ENCODE assay signal across 9 cellular contexts in genomic region chr7:42493436-42494198, GRCh38.
DNase-seq lines count a peak whose midpoint lies in the region; ATAC-seq, FAIRE-seq and TF ChIP-seq lines count a peak whose summit lies in the region.
"Had no signal": no experiment of that assay in that cellular context is flagged by ENCODE, and none has a peak within 500 bp of the region (broad histone marks: within the 10 kb centered on the region; RNA-seq: fewer than 3 reads in every experiment).

No MANE protein-coding gene starts in this region.

- H3K36me3 Mint-ChIP-seq in T-helper 1 cell treated with Interleukin-12 subunit alpha and Interleukin-12 subunit beta and Interleukin-4 antibody, amounts not matched to agents 30 μg/mL and 1 μg/mL, for 36 hours (ENCODE audit: low read depth), result no peaks in the 10 kb centered on the region

- no TSS peak for BruUV-seq in K562 (replicated peaks; lab: Mats Ljungman, UMichigan)

- intact Hi-C loops in K562 (cut with micrococcal nuclease), result no loop called here
- intact Hi-C loops in sciatic nerve (cut with DNase I), result no loop called here

- no peaks in the 10 kb centered on the region for H4K20me1 ChIP-seq in K562 (replicated peaks; ENCODE audit: control insufficient read depth, insufficient read depth, low read length)

- no peaks in the 10 kb centered on the region for H3K79me2 ChIP-seq in K562 (ENCODE audit: control insufficient read depth, insufficient read depth, low read length)

- TF ChIP-seq EP300 in K562 (IDR thresholded peaks at IDR 0.05; ENCODE audit: low read length), result no peak

- H3K27me3 ChIP-seq in K562 (ENCODE audit: control insufficient read depth in 2 of 2, insufficient read depth in 2 of 2, low read length in 2 of 2) (peaks cover 0 to 7% of the 10 kb centered on the region in 2 experiments; a peak in 1 of 5 replicates), iPS DF 6.9 (ENCODE audit: control insufficient read depth, insufficient read depth, low read length) (no peaks in the 10 kb centered on the region)

- peak overlapping the region in 1 of 2 experiments; percentile 82; a peak in 2 of 4 replicates for H3K9ac ChIP-seq in K562 (ENCODE audit: insufficient read depth in 1 of 2, low read depth in 2 of 2, low read length in 2 of 2)

- no peaks in the 10 kb centered on the region for H3K9me1 ChIP-seq in K562 (ENCODE audit: control insufficient read depth, insufficient read depth, low read length)

- H3K4me3 Mint-ChIP-seq in T-helper 1 cell treated with Interleukin-12 subunit alpha and Interleukin-12 subunit beta and Interleukin-4 antibody, amounts not matched to agents 30 μg/mL and 1 μg/mL, for 36 hours, result peak overlapping the region; percentile 56
- H3K4me3 Mint-ChIP-seq: stimulated activated naive CD8-positive, alpha-beta T cell treated with anti-CD3 and anti-CD28 coated beads, Interleukin-15, Interleukin-2, amounts not matched to agents 100 ng/mL and 50 ng/mL, for 24 hours had no signal

- H3K4me2 ChIP-seq in K562 (ENCODE audit: insufficient read depth, low read length), result peak overlapping the region; percentile 45

- no peak for TF ChIP-seq POLR2A in K562 (conservative IDR thresholded peaks at IDR 0.05)

- H3K4me3 ChIP-seq in K562, result 0 out of 2 replicates have a peak overlapping the region, but pooled peaks have one; percentile 14
- H3K4me3 ChIP-seq in iPS DF 6.9 (ENCODE audit: low read length), result peak overlapping the region; percentile 64; the same call in 1 of the 2 replicates

- H3K27ac ChIP-seq in K562 (ENCODE audit: extremely low read depth, low read depth, low read length), result no peak overlapping the region
- H3K27ac ChIP-seq in iPS DF 6.9 (ENCODE audit: low read length), result no peak overlapping the region

- H3K4me1 Mint-ChIP-seq in T-helper 1 cell treated with Interleukin-12 subunit alpha and Interleukin-12 subunit beta and Interleukin-4 antibody, amounts not matched to agents 30 μg/mL and 1 μg/mL, for 36 hours (ENCODE audit: low read depth), result peaks cover 11% of the 10 kb centered on the region

- TF ChIP-seq RAD21 in K562 (CRISPR knock-in tag; conservative IDR thresholded peaks at IDR 0.05 in 1 of 2, IDR thresholded peaks at IDR 0.05 in 1 of 2), result no peak

- WGBS in K562 (ENCODE audit: insufficient coverage, low coverage, missing lambda C conversion rate), result under 1% methylated on average over 24 of the region's 29 CpGs
- no CpG with 5 or more reads among the region's 29 CpGs for WGBS in iPS DF 6.9 (ENCODE audit: insufficient coverage, insufficient read length)

- ATAC-seq in K562 (peak; percentile 93), sciatic nerve (peak; percentile 97)

- TF ChIP-seq CTCF in K562 (IDR thresholded peaks at IDR 0.05 in 2 of 3, conservative IDR thresholded peaks at IDR 0.05 in 1 of 3; ENCODE audit: insufficient read depth in 2 of 3, low read depth in 1 of 3, low read length in 3 of 3), result no peak

- peaks cover 0 to 7% of the 10 kb centered on the region in 2 experiments; a peak in 1 of 5 replicates for H3K4me1 ChIP-seq in K562 (replicated peaks in 1 of 2; ENCODE audit: control insufficient read depth in 2 of 2, insufficient read depth in 2 of 2, low read length in 2 of 2)
- no peaks in the 10 kb centered on the region for H3K4me1 ChIP-seq in iPS DF 6.9 (ENCODE audit: control insufficient read depth, insufficient read depth, low read length)

- H3K36me3 ChIP-seq in K562 (ENCODE audit: control insufficient read depth, insufficient read depth, low read length) (no peaks in the 10 kb centered on the region), iPS DF 6.9 (ENCODE audit: control insufficient read depth, insufficient read depth, low read length) (no peaks in the 10 kb centered on the region)

- POLR2A ChIA-PET in K562 (lab: Yijun Ruan, JAX), result no interaction called here

- H3K27ac Mint-ChIP-seq in T-helper 1 cell treated with Interleukin-12 subunit alpha and Interleukin-12 subunit beta and Interleukin-4 antibody, amounts not matched to agents 30 μg/mL and 1 μg/mL, for 36 hours, result no peak overlapping the region
- H3K27ac Mint-ChIP-seq: stimulated activated naive CD8-positive, alpha-beta T cell treated with anti-CD3 and anti-CD28 coated beads, Interleukin-15, Interleukin-2, amounts not matched to agents 100 ng/mL and 50 ng/mL, for 24 hours had no signal

- H3K9me3 Mint-ChIP-seq in T-helper 1 cell treated with Interleukin-12 subunit alpha and Interleukin-12 subunit beta and Interleukin-4 antibody, amounts not matched to agents 30 μg/mL and 1 μg/mL, for 36 hours, result peaks cover 6% of the 10 kb centered on the region

- H2AFZ ChIP-seq in K562 (ENCODE audit: low read depth, low read length), result 0 out of 2 replicates have a peak overlapping the region, but pooled peaks have one; percentile 54

- FAIRE-seq in K562 (lab: Jason Lieb, UNC), result peak; percentile 74

- CTCF ChIA-PET in K562 (lab: Yijun Ruan, JAX; ENCODE audit: low intra/inter-chr PET ratio), result no interaction called here

- no peak for DNase-seq in T-helper 1 cell
- DNase-seq in K562 (ENCODE audit: extremely low read depth in 1 of 4, low spot score in 3 of 4), result peak; percentile 17 to 47 (median 31)
- peak; percentile 22 for DNase-seq in iPS DF 6.9 (ENCODE audit: low read depth, low spot score)
- DNase-seq in sciatic nerve (ENCODE audit: low spot score), result peak; percentile 91
- no peak for DNase-seq in NCI-H1436 (lab: John Stamatoyannopoulos, UW)
- no peak for DNase-seq in NCI-H1417 treated with DMSO at 0.1 percent for 48 hours (lab: John Stamatoyannopoulos, UW)
- DNase-seq in NCI-H1436 treated with DMSO at 0.1 percent for 48 hours (lab: John Stamatoyannopoulos, UW), result no peak

- H3K9me3 ChIP-seq in K562 (replicated peaks; ENCODE audit: control insufficient read depth, insufficient read depth, low read depth, low read length) (no peaks in the 10 kb centered on the region), iPS DF 6.9 (ENCODE audit: control insufficient read depth, insufficient read depth, low read length) (no peaks in the 10 kb centered on the region)

- in situ Hi-C loops in K562 (cut with MboI), result no loop called here

- H3K27me3 Mint-ChIP-seq in T-helper 1 cell treated with Interleukin-12 subunit alpha and Interleukin-12 subunit beta and Interleukin-4 antibody, amounts not matched to agents 30 μg/mL and 1 μg/mL, for 36 hours (ENCODE audit: low read depth), result peaks cover 18% of the 10 kb centered on the region

TF ChIP-seq in K562, 482 proteins besides CTCF, POLR2A, EP300 and RAD21:
- TF ChIP-seq HNRNPLL (IDR thresholded peaks at IDR 0.05; ENCODE audit: low read depth, low read length, poor library complexity, severe bottlenecking), result peak; percentile 77
- peak; percentile 44; the same call in 1 of the 2 replicates for TF ChIP-seq VEZF1 (CRISPR knock-in tag; IDR thresholded peaks at IDR 0.05)
- TF ChIP-seq HCFC1 (IDR thresholded peaks at IDR 0.05; ENCODE audit: low read depth, low read length), result no peak
- no peak for TF ChIP-seq CCAR2 (IDR thresholded peaks at IDR 0.05; ENCODE audit: low read depth, low read length)
- TF ChIP-seq ETV6 (IDR thresholded peaks at IDR 0.05; ENCODE audit: borderline replicate concordance in 1 of 2, low read depth in 2 of 2, low read length in 1 of 2), result no peak
- no peak for TF ChIP-seq ETV6 (CRISPR knock-in tag; IDR thresholded peaks at IDR 0.05; ENCODE audit: borderline replicate concordance)
- peak; percentile 82 for TF ChIP-seq EGR1 (conservative IDR thresholded peaks at IDR 0.05)

Comparison
In these comparisons a context has a peak if more than half of its experiments do, and no peak if none do; other contexts are left out.
1. DNase-seq: peak in K562 (4 of 4), iPS DF 6.9 (single experiment) and sciatic nerve (single experiment); none in T-helper 1 cell (0 of 5), NCI-H1436 (single experiment), NCI-H1417 treated with DMSO at 0.1 percent for 48 hours (single experiment) and NCI-H1436 treated with DMSO at 0.1 percent for 48 hours (single experiment).